ENCODE assay signal across 13 cellular contexts in the genomic region with DNA sequence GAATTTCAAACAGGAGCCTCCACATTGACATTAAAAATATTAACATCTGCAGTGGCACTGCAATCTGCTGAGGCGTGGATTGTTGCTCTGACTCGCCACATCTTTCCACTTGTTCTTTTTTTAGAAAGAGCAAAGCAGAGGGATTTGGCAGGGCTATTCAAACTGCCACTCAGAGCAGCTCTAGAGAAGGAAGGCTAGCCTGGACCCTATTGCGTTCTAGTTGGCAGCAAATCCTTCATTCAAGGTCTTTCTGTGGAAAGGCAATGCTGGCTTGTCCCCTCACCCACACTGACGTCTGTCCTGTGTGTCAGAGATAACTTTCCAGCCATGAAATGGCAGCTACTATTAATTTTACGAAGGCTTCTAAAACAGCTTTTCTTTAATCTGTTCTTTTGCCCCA.
DNase-seq lines count a peak whose midpoint lies in the region; ATAC-seq and TF ChIP-seq lines count a peak whose summit lies in the region.
"Had no signal": no experiment of that assay in that cellular context is flagged by ENCODE, and none has a peak within 500 bp of the region (broad histone marks: within the 10 kb centered on the region; RNA-seq: fewer than 3 reads in every experiment).

No MANE protein-coding gene starts in this region.

- CTCF ChIA-PET in CD8-positive, alpha-beta memory T cell (lab: Charles Lee): no interaction called here

- H3K4me3 ChIP-seq in body of pancreas (no peak overlapping the region), right cardiac atrium (ENCODE audit: low read length) (no peak overlapping the region), thoracic aorta (peak overlapping the region; percentile 38)
- H3K4me3 ChIP-seq in CD8-positive, alpha-beta memory T cell (ENCODE audit: low read length): no peak overlapping the region
- H3K4me3 ChIP-seq: GM12878 had no signal

- no peak for TF ChIP-seq CTCF in body of pancreas (IDR thresholded peaks at IDR 0.05)
- TF ChIP-seq CTCF in thoracic aorta (IDR thresholded peaks at IDR 0.05): no peak

- peaks cover 7 to 30% (median 14%) of the 10 kb centered on the region in 5 donors for H3K9me3 Mint-ChIP-seq in CD8-positive, alpha-beta memory T cell

- peak; percentile 63 for ATAC-seq in body of pancreas
- peak; percentile 94 to 97 for ATAC-seq in right cardiac atrium
- ATAC-seq in thoracic aorta (ENCODE audit: insufficient number of reproducible peaks, low FRiP score, low read depth): peak; percentile 38
- ATAC-seq: GM12878 had no signal

- peaks cover 0 to 4% (median 0%) of the 10 kb centered on the region in 3 donors for H3K36me3 Mint-ChIP-seq in CD8-positive, alpha-beta memory T cell

- H3K36me3 ChIP-seq in body of pancreas (replicated peaks in 1 of 2; ENCODE audit: insufficient read depth in 1 of 2, low read depth in 2 of 2) (no peaks in the 10 kb centered on the region), thoracic aorta (no peaks in the 10 kb centered on the region)
- no peaks in the 10 kb centered on the region for H3K36me3 ChIP-seq in CD8-positive, alpha-beta memory T cell (ENCODE audit: insufficient read depth, low read length)
- H3K36me3 ChIP-seq: brain microvascular endothelial cell had no signal

- POLR2A ChIA-PET in CD8-positive, alpha-beta memory T cell (lab: Charles Lee): no interaction called here

- no peak overlapping the region for H3K27ac Mint-ChIP-seq in CD8-positive, alpha-beta memory T cell

- H3K27me3 ChIP-seq in body of pancreas (no peaks in the 10 kb centered on the region), right cardiac atrium (ENCODE audit: control insufficient read depth, insufficient read depth) (no peaks in the 10 kb centered on the region), thoracic aorta (replicated peaks; ENCODE audit: insufficient read depth) (no peaks in the 10 kb centered on the region)
- no peaks in the 10 kb centered on the region for H3K27me3 ChIP-seq in CD8-positive, alpha-beta memory T cell (ENCODE audit: insufficient read depth, low read length, poor library complexity, severe bottlenecking)
- H3K27me3 ChIP-seq: brain microvascular endothelial cell had no signal

- DNase-seq in NCI-H2171 (lab: John Stamatoyannopoulos, UW) (peak; percentile 12), body of pancreas (peak; percentile 28 to 88 (median 62)), right cardiac atrium (peak; percentile 47 to 67 (median 58)), thoracic aorta (ENCODE audit: low spot score) (no peak)
- no peak for DNase-seq in stimulated activated CD8-positive, alpha-beta memory T cell treated with anti-CD3 and anti-CD28 coated beads, Interleukin-4, amount 100 ng/mL, for 48 hours
- DNase-seq in CD8-positive, alpha-beta memory T cell: no peak
- no peak for DNase-seq in activated CD4-positive, CD25-positive, alpha-beta regulatory T cell treated with anti-CD3 and anti-CD28 coated beads, Interleukin-2, amount 50 U/mL, for 72 hours
- DNase-seq: activated CD8-positive, alpha-beta memory T cell treated with anti-CD3 and anti-CD28 coated beads for 24 hours; NCI-H187; stimulated activated CD4-positive, alpha-beta T cell treated with anti-CD3 and anti-CD28 coated beads, Interleukin-2, amount 100 ng/mL, for 24 hours; trophoblast cell had no signal

- H3K27ac ChIP-seq in body of pancreas (peak overlapping the region in 1 of 4 donors; percentile 64), right cardiac atrium (ENCODE audit: low read length) (peak overlapping the region; percentile 56), thoracic aorta (peak overlapping the region; percentile 16 to 51)
- no peak overlapping the region for H3K27ac ChIP-seq in CD8-positive, alpha-beta memory T cell (ENCODE audit: low read depth, low read length)
- H3K27ac ChIP-seq: brain microvascular endothelial cell had no signal

- WGBS in body of pancreas, 2 donors: 16 to 20% methylated on average over 5 of the region's 5 CpGs
- 21% methylated on average over 5 of the region's 5 CpGs for WGBS in right cardiac atrium

- no peaks in the 10 kb centered on the region for H3K9me3 ChIP-seq in body of pancreas
- no peaks in the 10 kb centered on the region for H3K9me3 ChIP-seq in right cardiac atrium (ENCODE audit: control insufficient read depth, low read length)
- H3K9me3 ChIP-seq in thoracic aorta: no peaks in the 10 kb centered on the region
- H3K9me3 ChIP-seq in CD8-positive, alpha-beta memory T cell (ENCODE audit: low read length): no peaks in the 10 kb centered on the region

- H3K27me3 Mint-ChIP-seq in CD8-positive, alpha-beta memory T cell: no peaks in the 10 kb centered on the region

- H3K4me1 ChIP-seq in body of pancreas (peaks cover 7% of the 10 kb centered on the region), right cardiac atrium (ENCODE audit: control insufficient read depth, insufficient read depth, low read length) (peaks cover 5% of the 10 kb centered on the region), thoracic aorta (ENCODE audit: control insufficient read depth in 1 of 2, low read depth in 2 of 2) (peaks cover 6 to 29% of the 10 kb centered on the region in 2 donors)
- no peaks in the 10 kb centered on the region for H3K4me1 ChIP-seq in CD8-positive, alpha-beta memory T cell (ENCODE audit: insufficient read depth, low read length)

- intact Hi-C loops in body of pancreas (cut with DNase I): no loop called here
- intact Hi-C loops in right cardiac atrium (cut with DNase I): no loop called here

- no peak for TF ChIP-seq POLR2A in body of pancreas (IDR thresholded peaks at IDR 0.05)

- no peak overlapping the region for H3K4me3 Mint-ChIP-seq in CD8-positive, alpha-beta memory T cell

- no peaks in the 10 kb centered on the region for H3K4me1 Mint-ChIP-seq in CD8-positive, alpha-beta memory T cell

Comparison
In these comparisons a context has a peak if more than half of its experiments do, and no peak if none do; other contexts are left out.
1. DNase-seq: peak in NCI-H2171 (single experiment), body of pancreas (4 of 4) and right cardiac atrium (3 of 3); none in thoracic aorta (single experiment), stimulated activated CD8-positive, alpha-beta memory T cell treated with anti-CD3 and anti-CD28 coated beads, Interleukin-4, amount 100 ng/mL, for 48 hours (single experiment), CD8-positive, alpha-beta memory T cell (0 of 5) and activated CD4-positive, CD25-positive, alpha-beta regulatory T cell treated with anti-CD3 and anti-CD28 coated beads, Interleukin-2, amount 50 U/mL, for 72 hours (single experiment).
2. ATAC-seq: peak in every context shown above with its lines; median percentile 96 in right cardiac atrium; 63 in body of pancreas; 38 in thoracic aorta.